Comparison of ENCODE assay signal across 8 cellular contexts in genomic region chr10:23439452-23439919, GRCh38. TPM values are rescaled to one million over a fixed set of nuclear protein-coding genes. Genes with fewer than 3 reads are reported as not detected.
DNase-seq lines count a peak whose midpoint lies in the region; ATAC-seq, FAIRE-seq and TF ChIP-seq lines count a peak whose summit lies in the region.

No MANE protein-coding gene starts in this region.

- POLR2A ChIA-PET in CD4-positive, alpha-beta memory T cell (lab: Charles Lee; ENCODE audit: partially characterized antibody) = interaction anchor here (0.9 to 5.3 kb wide), 14 partner anchors 10 to 1183 kb away, joined by 3 to 70 read pairs (median 4); partner anchors contain the start of gene C10orf67

- peak in 1 of 5 donors; percentile 45 for DNase-seq in CD4-positive, alpha-beta memory T cell
- no peak for DNase-seq in ascending aorta (ENCODE audit: low spot score in 2 of 2)
- DNase-seq in kidney = peak; percentile 85
- DNase-seq in testis = no peak
- no peak for DNase-seq in GDM1 (lab: John Stamatoyannopoulos, UW)
- no peak for DNase-seq in RCC 7860 (ENCODE audit: low spot score)

- WGBS in testis, 2 donors = 0% methylated on average over 69 of the region's 74 CpGs; no CpG with 5 or more reads in 1 of the 2 donors

- intact Hi-C loops in CD4-positive, alpha-beta memory T cell (cut with micrococcal nuclease) = loop anchor here (1.0 to 10.0 kb wide), 9 partner anchors 9 to 1907 kb away; partner anchors contain the start of genes BMI1, C10orf67, ENKUR and MLLT10
- intact Hi-C loops in ascending aorta (cut with DNase I) (loop anchor here (2.0 to 10.0 kb wide), 4 partner anchors 345 to 1915 kb away; partner anchors contain the start of genes ARHGAP21, BMI1, MSRB2 and SKIDA1), kidney (cut with DNase I) (no loop called here), testis (cut with DNase I; ENCODE audit: low total_unique reads) (no loop called here)

- H3K9me3 ChIP-seq in CD4-positive, alpha-beta memory T cell (ENCODE audit: control insufficient read depth in 1 of 2, low read length in 2 of 2) = no peaks in the 10 kb centered on the region
- H3K9me3 ChIP-seq in ascending aorta (no peaks in the 10 kb centered on the region), kidney (ENCODE audit: control insufficient read depth in 1 of 2, low read length in 2 of 2) (no peaks in the 10 kb centered on the region), testis (no peaks in the 10 kb centered on the region)

- H3K9ac ChIP-seq in kidney (ENCODE audit: low read length in 2 of 2) = peak overlapping the region in 1 of 2 donors; percentile 35

- H3K4me3 ChIP-seq in CD4-positive, alpha-beta memory T cell (ENCODE audit: low read length in 2 of 2) = peak overlapping the region in 1 of 2 donors; percentile 47
- H3K4me3 ChIP-seq in ascending aorta (peak overlapping the region; percentile 91 to 96), kidney (ENCODE audit: low read length in 2 of 2) (peak overlapping the region in 1 of 2 donors; percentile 41), testis (peak overlapping the region; percentile 82 to 93)

- H3K27me3 ChIP-seq in CD4-positive, alpha-beta memory T cell (ENCODE audit: insufficient read depth, low read length) = no peaks in the 10 kb centered on the region
- no peaks in the 10 kb centered on the region for H3K27me3 ChIP-seq in ascending aorta
- no peaks in the 10 kb centered on the region for H3K27me3 ChIP-seq in testis

- H3K4me1 Mint-ChIP-seq in CD4-positive, alpha-beta memory T cell = peaks cover 30 to 44% (median 36%) of the 10 kb centered on the region in 4 donors

- TF ChIP-seq CTCF in ascending aorta (IDR thresholded peaks at IDR 0.05) (no peak), kidney (IDR thresholded peaks at IDR 0.05; ENCODE audit: borderline replicate concordance, extremely low read depth, insufficient read depth) (no peak), testis (IDR thresholded peaks at IDR 0.05) (no peak)

- CTCF ChIA-PET in CD4-positive, alpha-beta memory T cell (lab: Charles Lee; ENCODE audit: partially characterized antibody) = no interaction called here

- TF ChIP-seq POLR2A in testis (IDR thresholded peaks at IDR 0.05) = no peak

- H3K9me3 Mint-ChIP-seq in CD4-positive, alpha-beta memory T cell = peaks cover 0 to 2% (median 0%) of the 10 kb centered on the region in 8 donors

- H3K27ac Mint-ChIP-seq in CD4-positive, alpha-beta memory T cell = no peak overlapping the region

- FAIRE-seq in kidney (lab: Jason Lieb, UNC) (no peak), RCC 7860 (lab: Jason Lieb, UNC) (no peak)

- no peaks in the 10 kb centered on the region for H3K27me3 Mint-ChIP-seq in CD4-positive, alpha-beta memory T cell

- H3K36me3 Mint-ChIP-seq in CD4-positive, alpha-beta memory T cell = peaks cover 0 to 30% of the 10 kb centered on the region in 2 donors

- peak overlapping the region; percentile 79 for H3K27ac ChIP-seq in CD4-positive, alpha-beta memory T cell (ENCODE audit: low read depth, low read length)
- peak overlapping the region; percentile 88 to 93 for H3K27ac ChIP-seq in ascending aorta
- H3K27ac ChIP-seq in kidney (ENCODE audit: low read depth in 2 of 2, low read length in 2 of 2) = peak overlapping the region; percentile 93
- H3K27ac ChIP-seq in testis = peak overlapping the region; percentile 89 to 98

- peak overlapping the region in 3 of 8 donors; percentile 40 to 72 (median 52) for H3K4me3 Mint-ChIP-seq in CD4-positive, alpha-beta memory T cell

- ATAC-seq in GM19438 (IDR thresholded peaks at IDR 0.05; ENCODE audit: low read depth, unreplicated experiment) = peak; percentile 13
- peak; percentile 6 for ATAC-seq in HG03571 (IDR thresholded peaks at IDR 0.05; ENCODE audit: unreplicated experiment)

- no peaks in the 10 kb centered on the region for H3K36me3 ChIP-seq in CD4-positive, alpha-beta memory T cell (ENCODE audit: insufficient read depth, low read length)
- H3K36me3 ChIP-seq in ascending aorta = peaks cover 0 to 18% of the 10 kb centered on the region in 2 donors
- no peaks in the 10 kb centered on the region for H3K36me3 ChIP-seq in kidney (ENCODE audit: control insufficient read depth in 1 of 2, insufficient read depth in 2 of 2, low read length in 2 of 2)
- no peaks in the 10 kb centered on the region for H3K36me3 ChIP-seq in testis (ENCODE audit: low read depth, missing control alignments)

- H3K4me1 ChIP-seq in CD4-positive, alpha-beta memory T cell (ENCODE audit: insufficient read depth, low read length) = peaks cover 49% of the 10 kb centered on the region
- H3K4me1 ChIP-seq in ascending aorta (peaks cover 0 to 27% of the 10 kb centered on the region in 2 donors), kidney (ENCODE audit: control insufficient read depth in 1 of 2, insufficient read depth in 1 of 2, low read depth in 1 of 2, low read length in 2 of 2) (peaks cover 0 to 12% of the 10 kb centered on the region in 2 donors), testis (peaks cover 11% of the 10 kb centered on the region)

RNA-seq across cellular contexts. Expression of gene OTUD1, which starts 0.6 kb away (rescaled TPM):
- total RNA-seq in CD4-positive, alpha-beta memory T cell = 10 to 100 TPM; 36.2 to 37.7 TPM
- 10 to 100 TPM in 1 of 2 donors, 1 to 10 TPM in 1; 6.5 to 17.4 TPM for polyA plus RNA-seq in CD4-positive, alpha-beta memory T cell
- total RNA-seq in ascending aorta (24.1 TPM), kidney (27.1 TPM), testis (10 to 100 TPM; 17.8 to 19.0 TPM)
- polyA plus RNA-seq in kidney (ENCODE audit: insufficient read depth, low read depth, low replicate concordance) (14.1 TPM), testis (ENCODE audit: insufficient read depth, low read depth, low replicate concordance) (15.9 TPM)

Comparison
In these comparisons a context has a peak if more than half of its experiments do, and no peak if none do; other contexts are left out.
1. intact Hi-C loops: an anchor here in CD4-positive, alpha-beta memory T cell (1.0 to 10.0 kb wide) and ascending aorta (2.0 to 10.0 kb wide); none called in kidney and testis.